In genomic region chr9:34317436-34317835, GRCh38 we compare ENCODE assay signal across 24 cellular contexts.
"Had no signal": no experiment of that assay in that cellular context is flagged by ENCODE, and none has a peak within 500 bp of the region (broad histone marks: within the 10 kb centered on the region; RNA-seq: fewer than 3 reads in every experiment).

No MANE protein-coding gene starts in this region.

- DNase-seq: dermis blood vessel endothelial cell; dorsolateral prefrontal cortex; effector CD4-positive, alpha-beta T cell; effector memory CD4-positive, alpha-beta T cell; esophagus squamous epithelium; foreskin fibroblast; foreskin melanocyte; gastrocnemius medialis; glutamatergic neuron; head of caudate nucleus; heart right ventricle; hippocampal formation; left cardiac atrium; left lung; left ventricle myocardium superior; lower lobe of right lung; mesenchymal stem cell; mucosa of descending colon; naive B cell had no signal

- H3K4me3 ChIP-seq: coronary artery, dorsolateral prefrontal cortex, esophagus squamous epithelium, gastrocnemius medialis, heart right ventricle, left lung, lower lobe of right lung, mucosa of descending colon had no signal

- ATAC-seq: gastrocnemius medialis, left cardiac atrium, left lung, left ventricle myocardium superior, mucosa of descending colon had no signal

- H3K9me3 ChIP-seq: esophagus squamous epithelium, gastrocnemius medialis, heart right ventricle, left lung, lower lobe of right lung, mucosa of descending colon had no signal

- H3K27ac ChIP-seq: coronary artery, dorsolateral prefrontal cortex, esophagus squamous epithelium, gastrocnemius medialis, heart right ventricle, left lung, lower lobe of right lung had no signal

- H3K4me1 ChIP-seq: esophagus squamous epithelium, gastrocnemius medialis, heart right ventricle, left lung, lower lobe of right lung had no signal

- FAIRE-seq: colon, endothelial cell of umbilical vein, islet of Langerhans, keratinocyte had no signal

- H3K36me3 ChIP-seq: esophagus squamous epithelium, gastrocnemius medialis, heart right ventricle, left lung, lower lobe of right lung had no signal

- H3K27me3 ChIP-seq: dorsolateral prefrontal cortex, esophagus squamous epithelium, gastrocnemius medialis, heart right ventricle, left lung had no signal
